ENCODE assay signal across 20 cellular contexts in genomic region chr5:143384865-143385657, GRCh38. TPM values are rescaled to one million over a fixed set of nuclear protein-coding genes. Genes with fewer than 3 reads are reported as not detected.
DNase-seq lines count a peak whose midpoint lies in the region; ATAC-seq, FAIRE-seq and TF ChIP-seq lines count a peak whose summit lies in the region.
"Had no signal": no experiment of that assay in that cellular context is flagged by ENCODE, and none has a peak within 500 bp of the region (broad histone marks: within the 10 kb centered on the region; RNA-seq: fewer than 3 reads in every experiment).

No MANE protein-coding gene starts in this region.

- H3K4me3 ChIP-seq in OCI-LY7 (ENCODE audit: low read depth, low read length, poor library complexity, severe bottlenecking) = no peak overlapping the region
- H3K4me3 ChIP-seq in H1 (ENCODE audit: extremely low read depth in 1 of 4, insufficient read depth in 2 of 4, low read depth in 3 of 4, low read length in 4 of 4) = no peak overlapping the region
- no peak overlapping the region for H3K4me3 ChIP-seq in gastroesophageal sphincter
- H3K4me3 ChIP-seq: SJCRH30 had no signal

- H3K79me2 ChIP-seq in OCI-LY7 (ENCODE audit: insufficient read depth, low read depth, low read length) (peaks cover 98% of the 10 kb centered on the region), H1 (ENCODE audit: control insufficient read depth in 1 of 2, insufficient read depth in 2 of 2, low read length in 2 of 2) (no peaks in the 10 kb centered on the region)

- H2BK15ac ChIP-seq in H1 (ENCODE audit: low read length) = no peak overlapping the region

- peaks cover 47% of the 10 kb centered on the region for H3K36me3 Mint-ChIP-seq in activated naive CD4-positive, alpha-beta T cell treated with anti-CD3 and anti-CD28 coated beads, Interleukin-2, amount 50 U/mL, for 24 hours
- H3K36me3 Mint-ChIP-seq in activated naive CD4-positive, alpha-beta T cell treated with anti-CD3 and anti-CD28 coated beads for 36 hours (ENCODE audit: low read depth) = peaks cover 40% of the 10 kb centered on the region
- H3K36me3 Mint-ChIP-seq in stimulated activated effector memory CD8-positive, alpha-beta T cell treated with anti-CD3 and anti-CD28 coated beads, Interleukin-12 subunit alpha, Interleukin-12 subunit beta, amount 100 ng/mL, for 72 hours = peaks cover 33% of the 10 kb centered on the region

- H3K27ac ChIP-seq in OCI-LY7 (ENCODE audit: low read depth, low read length, poor library complexity, severe bottlenecking) (no peak overlapping the region), H1 (ENCODE audit: low read depth, low read length) (no peak overlapping the region), gastroesophageal sphincter (no peak overlapping the region)
- H3K27ac ChIP-seq: SJCRH30 had no signal

- H2AFZ ChIP-seq in OCI-LY7 (ENCODE audit: low read length) = no peak overlapping the region
- H2AFZ ChIP-seq in H1 (ENCODE audit: low read length) = no peak overlapping the region

- H3K4me3 Mint-ChIP-seq in activated naive CD4-positive, alpha-beta T cell treated with anti-CD3 and anti-CD28 coated beads, Interleukin-2, amount 50 U/mL, for 24 hours = no peak overlapping the region
- H3K4me3 Mint-ChIP-seq in activated naive CD4-positive, alpha-beta T cell treated with anti-CD3 and anti-CD28 coated beads for 36 hours = no peak overlapping the region
- no peak overlapping the region for H3K4me3 Mint-ChIP-seq in stimulated activated effector memory CD8-positive, alpha-beta T cell treated with anti-CD3 and anti-CD28 coated beads, Interleukin-12 subunit alpha, Interleukin-12 subunit beta, amount 100 ng/mL, for 72 hours
- H3K4me3 Mint-ChIP-seq: B cell had no signal

- no peaks in the 10 kb centered on the region for H3K9me2 ChIP-seq in OCI-LY7 (ENCODE audit: insufficient read depth, low read length)

- no peak overlapping the region for H3K23ac ChIP-seq in H1 (ENCODE audit: insufficient read length)

- H3K27ac Mint-ChIP-seq in activated naive CD4-positive, alpha-beta T cell treated with anti-CD3 and anti-CD28 coated beads, Interleukin-2, amount 50 U/mL, for 24 hours = peak overlapping the region; percentile 32
- no peak overlapping the region for H3K27ac Mint-ChIP-seq in activated naive CD4-positive, alpha-beta T cell treated with anti-CD3 and anti-CD28 coated beads for 36 hours
- peak overlapping the region; percentile 62 for H3K27ac Mint-ChIP-seq in stimulated activated effector memory CD8-positive, alpha-beta T cell treated with anti-CD3 and anti-CD28 coated beads, Interleukin-12 subunit alpha, Interleukin-12 subunit beta, amount 100 ng/mL, for 72 hours
- H3K27ac Mint-ChIP-seq: B cell had no signal

- H3K9me3 ChIP-seq in OCI-LY7 (ENCODE audit: low read length) (peaks cover 56% of the 10 kb centered on the region), H1 (ENCODE audit: insufficient read depth in 2 of 2, low read depth in 1 of 2, low read length in 1 of 2) (peaks cover 18 to 21% of the 10 kb centered on the region in 2 experiments), gastroesophageal sphincter (peaks cover 0 to 10% (median 0%) of the 10 kb centered on the region in 3 donors)

- DNase-seq in activated naive CD4-positive, alpha-beta T cell treated with anti-CD3 and anti-CD28 coated beads for 36 hours = no peak
- DNase-seq in OCI-LY7 (ENCODE audit: low spot score) (peak; percentile 18), H1 (ENCODE audit: low read depth in 1 of 2, low spot score in 2 of 2) (no peak), NCI-H2081 treated with DMSO at 0.1 percent for 48 hours (lab: John Stamatoyannopoulos, UW) (no peak)
- DNase-seq in stimulated activated effector memory CD8-positive, alpha-beta T cell treated with anti-CD3 and anti-CD28 coated beads, Interleukin-12 subunit alpha, Interleukin-12 subunit beta, amount 100 ng/mL, for 72 hours (ENCODE audit: low spot score in 2 of 2) = no peak
- DNase-seq: 8988T; CD4-positive, alpha-beta memory T cell; DMS153; H7; IMR-90; Karpas-422; NCI-H1417 treated with DMSO at 0.1 percent for 48 hours; NCI-H187 treated with DMSO at 0.1 percent for 48 hours; NCI-H345; NCI-H524 treated with DMSO at 0.1 percent for 48 hours; SJCRH30 had no signal

- H3K4me1 Mint-ChIP-seq in activated naive CD4-positive, alpha-beta T cell treated with anti-CD3 and anti-CD28 coated beads, Interleukin-2, amount 50 U/mL, for 24 hours = peaks cover 96% of the 10 kb centered on the region
- H3K4me1 Mint-ChIP-seq in activated naive CD4-positive, alpha-beta T cell treated with anti-CD3 and anti-CD28 coated beads for 36 hours (ENCODE audit: low read depth) = peaks cover 78% of the 10 kb centered on the region
- H3K4me1 Mint-ChIP-seq in stimulated activated effector memory CD8-positive, alpha-beta T cell treated with anti-CD3 and anti-CD28 coated beads, Interleukin-12 subunit alpha, Interleukin-12 subunit beta, amount 100 ng/mL, for 72 hours = peaks cover 78% of the 10 kb centered on the region

- H3K4me2 ChIP-seq in OCI-LY7 (ENCODE audit: low read length) (no peak overlapping the region), H1 (ENCODE audit: insufficient read depth in 1 of 2, low read depth in 2 of 2, low read length in 2 of 2) (no peak overlapping the region)

- ATAC-seq in stimulated activated effector memory CD8-positive, alpha-beta T cell treated with anti-CD3 and anti-CD28 coated beads, Interleukin-12 subunit alpha, Interleukin-12 subunit beta, amount 100 ng/mL, for 72 hours = no peak
- ATAC-seq in GM18511 (IDR thresholded peaks at IDR 0.05; ENCODE audit: unreplicated experiment) = no peak
- no peak for ATAC-seq in gastroesophageal sphincter

- no peak overlapping the region for H4K8ac ChIP-seq in H1 (ENCODE audit: extremely low read depth, insufficient read depth, low read length)

- no peak for TF ChIP-seq RAD21 in H1 (IDR thresholded peaks at IDR 0.05 in 1 of 2, conservative IDR thresholded peaks at IDR 0.05 in 1 of 2; ENCODE audit: low read depth in 2 of 2, low read length in 2 of 2)

- POLR2A ChIA-PET in OCI-LY7 (lab: Charles Lee) (no interaction called here), H1 (lab: Charles Lee; ENCODE audit: partially characterized antibody) (no interaction called here)

- H3K9ac ChIP-seq in H1 (replicated peaks in 1 of 4; ENCODE audit: extremely low read depth in 1 of 4, low read depth in 3 of 4, low read length in 3 of 4) = no peak overlapping the region

- H2BK20ac ChIP-seq in H1 (ENCODE audit: low read length) = no peak overlapping the region

- no peak overlapping the region for H2BK12ac ChIP-seq in H1 (ENCODE audit: low read depth, low read length)

- H3K36me3 ChIP-seq in OCI-LY7 (ENCODE audit: insufficient read depth, low read length) (peaks cover 98% of the 10 kb centered on the region), H1 (ENCODE audit: control insufficient read depth in 2 of 4, insufficient read depth in 4 of 4, low read length in 3 of 4) (peaks cover 0 to 3% (median 0%) of the 10 kb centered on the region in 4 experiments; a peak in 1 of 8 replicates), gastroesophageal sphincter (peaks cover 0 to 15% of the 10 kb centered on the region in 2 donors)

- WGBS in H1 (ENCODE audit: extremely low coverage in 1 of 2, insufficient coverage in 1 of 2, insufficient read length in 1 of 2, insufficient replicate concordance in 2 of 2, low coverage in 1 of 2, low lambda C conversion rate in 2 of 2, missing lambda C conversion rate in 1 of 2), 2 experiments = 75% methylated on average over 3 of the region's 3 CpGs; no CpG with 5 or more reads in 1 of the 2 experiments
- 63 to 75% methylated on average over 1 to 2 of the region's 3 CpGs for WGBS in gastroesophageal sphincter (ENCODE audit: low coverage in 1 of 2), 2 donors

- no peak overlapping the region for H3K18ac ChIP-seq in H1 (ENCODE audit: extremely low read depth, low read length)

- H3K27me3 ChIP-seq in H1 (replicated peaks in 1 of 4; ENCODE audit: control insufficient read depth in 3 of 4, extremely low read depth in 1 of 4, insufficient read depth in 3 of 4, low read length in 3 of 4) (no peaks in the 10 kb centered on the region), gastroesophageal sphincter (no peaks in the 10 kb centered on the region)
- H3K27me3 ChIP-seq: SJCRH30 had no signal

- no peaks in the 10 kb centered on the region for H3K4me1 ChIP-seq in OCI-LY7 (ENCODE audit: insufficient read depth, low read length, poor library complexity, severe bottlenecking)
- no peaks in the 10 kb centered on the region for H3K4me1 ChIP-seq in H1 (replicated peaks in 1 of 4; ENCODE audit: control insufficient read depth in 3 of 4, insufficient read depth in 4 of 4, low read length in 3 of 4)
- H3K4me1 ChIP-seq in gastroesophageal sphincter = peaks cover 16 to 35% (median 16%) of the 10 kb centered on the region in 3 donors
- H3K4me1 ChIP-seq: SJCRH30 had no signal

- no peak overlapping the region for H2BK5ac ChIP-seq in H1 (ENCODE audit: low read depth, low read length)

- H4K20me1 ChIP-seq in OCI-LY7 (ENCODE audit: insufficient read depth, low read length) (0 out of 2 replicates have a peak, but pooled peaks cover 3% of the 10 kb centered on the region), H1 (replicated peaks in 1 of 2; ENCODE audit: control insufficient read depth in 1 of 2, insufficient read depth in 2 of 2, low read length in 2 of 2) (no peaks in the 10 kb centered on the region)

- no peak overlapping the region for H3K4ac ChIP-seq in H1 (replicated peaks; ENCODE audit: insufficient read length, low read depth, low read length)

- intact Hi-C loops in activated naive CD4-positive, alpha-beta T cell treated with anti-CD3 and anti-CD28 coated beads for 36 hours (cut with micrococcal nuclease) = no loop called here
- intact Hi-C loops in OCI-LY7 (cut with micrococcal nuclease; ENCODE audit: unreplicated experiment) = no loop called here

- BruUV-seq in OCI-LY7 (replicated peaks; lab: Mats Ljungman, UMichigan) = no TSS peak

- no peaks in the 10 kb centered on the region for H3K79me1 ChIP-seq in H1 (ENCODE audit: low read depth, low read length)

- no peak for TF ChIP-seq EP300 in H1 (IDR thresholded peaks at IDR 0.05; ENCODE audit: borderline replicate concordance in 1 of 2, low read depth in 2 of 2, low read length in 2 of 2)
- no peak for TF ChIP-seq EP300 in gastroesophageal sphincter (IDR thresholded peaks at IDR 0.05)

- no peak overlapping the region for H4K5ac ChIP-seq in H1 (ENCODE audit: insufficient read length, low read depth, low read length)

- no peak overlapping the region for H2AK5ac ChIP-seq in H1 (ENCODE audit: low read depth, low read length)

- TF ChIP-seq POLR2A in H1 (IDR thresholded peaks at IDR 0.05; ENCODE audit: control extremely low read depth in 1 of 2, low read depth in 2 of 2, low read length in 2 of 2) (no peak), gastroesophageal sphincter (IDR thresholded peaks at IDR 0.05) (no peak)

- H4K91ac ChIP-seq in H1 (replicated peaks; ENCODE audit: insufficient read length, low read length) = no peak overlapping the region

- no peak overlapping the region for H3K56ac ChIP-seq in H1 (replicated peaks; ENCODE audit: insufficient read length, low read depth, low read length)

- H3K23me2 ChIP-seq in H1 (ENCODE audit: low read depth, low read length) = no peaks in the 10 kb centered on the region

- CTCF ChIA-PET in activated naive CD4-positive, alpha-beta T cell treated with anti-CD3 and anti-CD28 coated beads for 36 hours (lab: Charles Lee) = no interaction called here
- CTCF ChIA-PET in OCI-LY7 (lab: Charles Lee; ENCODE audit: unreplicated experiment) (no interaction called here), H1 (lab: Charles Lee; ENCODE audit: partially characterized antibody) (no interaction called here)

- H3K27me3 Mint-ChIP-seq in activated naive CD4-positive, alpha-beta T cell treated with anti-CD3 and anti-CD28 coated beads, Interleukin-2, amount 50 U/mL, for 24 hours = no peaks in the 10 kb centered on the region
- H3K27me3 Mint-ChIP-seq in activated naive CD4-positive, alpha-beta T cell treated with anti-CD3 and anti-CD28 coated beads for 36 hours (ENCODE audit: low read depth) = no peaks in the 10 kb centered on the region
- H3K27me3 Mint-ChIP-seq: B cell; CD4-positive, alpha-beta memory T cell had no signal

- peaks cover 14% of the 10 kb centered on the region for H3K9me3 Mint-ChIP-seq in activated naive CD4-positive, alpha-beta T cell treated with anti-CD3 and anti-CD28 coated beads, Interleukin-2, amount 50 U/mL, for 24 hours
- peaks cover 27% of the 10 kb centered on the region for H3K9me3 Mint-ChIP-seq in activated naive CD4-positive, alpha-beta T cell treated with anti-CD3 and anti-CD28 coated beads for 36 hours
- H3K9me3 Mint-ChIP-seq in stimulated activated effector memory CD8-positive, alpha-beta T cell treated with anti-CD3 and anti-CD28 coated beads, Interleukin-12 subunit alpha, Interleukin-12 subunit beta, amount 100 ng/mL, for 72 hours = peaks cover 12% of the 10 kb centered on the region

- TF ChIP-seq CTCF in OCI-LY7 (conservative IDR thresholded peaks at IDR 0.05; ENCODE audit: low read length) = no peak
- TF ChIP-seq CTCF in H1 (IDR thresholded peaks at IDR 0.05; ENCODE audit: control extremely low read depth in 1 of 3, insufficient read depth in 1 of 3, low read depth in 1 of 3, low read length in 3 of 3) = no peak
- no peak for TF ChIP-seq CTCF in gastroesophageal sphincter (IDR thresholded peaks at IDR 0.05)

- FAIRE-seq in H1 (lab: Jason Lieb, UNC) = no peak

- H2BK120ac ChIP-seq in H1 (replicated peaks; ENCODE audit: low read depth, low read length) = no peak overlapping the region

- H3K14ac ChIP-seq in H1 (ENCODE audit: insufficient read length) = no peak overlapping the region

RNA-seq across cellular contexts. Expression of gene NR3C1, which starts 18.4 kb away (rescaled TPM):
- total RNA-seq in activated naive CD4-positive, alpha-beta T cell treated with anti-CD3 and anti-CD28 coated beads for 36 hours = 10 to 100 TPM; 41.8 to 42.9 TPM
- 45.0 and 45.6 TPM in 2 replicates for total RNA-seq in OCI-LY7 (2014; rRNA removed; shearing (Covaris generic))
- total RNA-seq in OCI-LY7 (2022) (98.1 and 106 TPM in 2 replicates), gastroesophageal sphincter (100 to 1,000 TPM in 1 of 4 donors, 10 to 100 TPM in 3; 69.7 to 103 (median 85.6) TPM)
- 5.4 and 7.7 TPM in 2 replicates for total RNA-seq in H1 (2021; fragmentation: NEBNext Ultra II Directional; extraction: Animal tissue kit (Norgen Biotek cat#: 25700))
- polyA plus RNA-seq in H1 (2011; rRNA removed) = 0.61 and 1.7 TPM in 2 replicates
- polyA plus RNA-seq in H1 (2011; cell fraction: cytosol; rRNA removed) = 1.5 TPM
- 1.2 TPM for polyA plus RNA-seq in H1 (2011; cell fraction: nucleus; rRNA removed)
- 2.1 to 4.9 TPM (median 3.4 TPM) in 4 replicates for polyA plus RNA-seq in H1 (2012, experiment 1 of 2)
- 0.41 TPM for polyA plus RNA-seq in H1 (2012, experiment 2 of 2)
- polyA plus RNA-seq in H1 (2013, experiment 1 of 2) = 5.9 TPM
- 5.2 TPM for polyA plus RNA-seq in H1 (2013, experiment 2 of 2)
- 5.4 and 10.8 TPM in 2 replicates for polyA minus RNA-seq in H1 (2011; rRNA and poly(A)+ RNA removed)
- polyA minus RNA-seq in H1 (2011; cell fraction: cytosol; rRNA and poly(A)+ RNA removed) = 2.7 TPM
- polyA minus RNA-seq in H1 (2011; cell fraction: nucleus; rRNA and poly(A)+ RNA removed) = 7.5 TPM
